In genomic region chr2:9951272-9951521, GRCh38 we compare ENCODE assay signal across 8 cellular contexts. TPM values are rescaled to one million over a fixed set of nuclear protein-coding genes. Genes with fewer than 3 reads are reported as not detected.
DNase-seq lines count a peak whose midpoint lies in the region; ATAC-seq and TF ChIP-seq lines count a peak whose summit lies in the region.

No MANE protein-coding gene starts in this region.

- TF ChIP-seq CTCF in BE2C (IDR thresholded peaks at IDR 0.05; ENCODE audit: low read depth, low read length) (no peak), KMS-11 (conservative IDR thresholded peaks at IDR 0.05; ENCODE audit: low read depth, low read length) (no peak), dorsolateral prefrontal cortex (IDR thresholded peaks at IDR 0.05 in 54 of 56, conservative IDR thresholded peaks at IDR 0.05 in 2 of 56; ENCODE audit: low read depth in 1 of 56, partially characterized antibody in 56 of 56) (peak in 12 of 56 donors; percentile 4 to 57 (median 19)), neural progenitor cell (IDR thresholded peaks at IDR 0.05) (no peak)

- peaks cover 3% of the 10 kb centered on the region for H3K4me1 Mint-ChIP-seq in neural progenitor cell

- H3K4me2 ChIP-seq in KMS-11 (no peak overlapping the region), neural progenitor cell (peak overlapping the region; percentile 89)

- H3K36me3 ChIP-seq in BE2C = no peaks in the 10 kb centered on the region
- no peaks in the 10 kb centered on the region for H3K36me3 ChIP-seq in KMS-11 (ENCODE audit: insufficient read depth)
- H3K36me3 ChIP-seq in neural progenitor cell = no peaks in the 10 kb centered on the region

- H3K4me1 ChIP-seq in BE2C = no peaks in the 10 kb centered on the region; the same call in 1 of the 2 replicates
- peaks cover 5% of the 10 kb centered on the region for H3K4me1 ChIP-seq in KMS-11 (ENCODE audit: low read depth, poor library complexity, severe bottlenecking)
- H3K4me1 ChIP-seq in neural progenitor cell = peaks cover 5% of the 10 kb centered on the region

- H3K27me3 ChIP-seq in BE2C (peaks cover 5% of the 10 kb centered on the region; the same call in 1 of the 2 replicates), KMS-11 (ENCODE audit: insufficient read depth, low read depth) (peaks cover 3% of the 10 kb centered on the region; the same call in 1 of the 2 replicates), dorsolateral prefrontal cortex (peaks cover 0 to 2% (median 0%) of the 10 kb centered on the region in 45 donors), neural progenitor cell (peaks cover 61% of the 10 kb centered on the region)

- no peaks in the 10 kb centered on the region for H3K9me3 Mint-ChIP-seq in neural progenitor cell

- peak overlapping the region; percentile 83 for H3K4me3 Mint-ChIP-seq in neural progenitor cell

- intact Hi-C loops in dorsolateral prefrontal cortex (cut with DNase I) = loop anchor here (5.0 to 10.0 kb wide), 4 partner anchors 94 to 806 kb away; partner anchors contain the start of genes TAF1B (in 2 of the 2), KLF11 (in 1 of the 2) and ODC1 (in 1 of the 2)

- H3K27ac ChIP-seq in KMS-11 (no peak overlapping the region), dorsolateral prefrontal cortex (peak overlapping the region in 30 of 59 donors; percentile 31 to 81 (median 66)), neural progenitor cell (no peak overlapping the region)

- H3K9me3 ChIP-seq in BE2C = no peaks in the 10 kb centered on the region
- no peaks in the 10 kb centered on the region for H3K9me3 ChIP-seq in neural progenitor cell (ENCODE audit: low read depth)

- H2AFZ ChIP-seq in KMS-11 (ENCODE audit: low read depth) (peak overlapping the region; percentile 90), neural progenitor cell (replicated peaks) (peak overlapping the region; percentile 92)

- H3K4me3 ChIP-seq in BE2C (ENCODE audit: low read depth, low read length) = peak overlapping the region; percentile 55
- peak overlapping the region; percentile 28 for H3K4me3 ChIP-seq in KMS-11 (IDR thresholded peaks at IDR 0.05; ENCODE audit: insufficient read depth, low read depth, low read length)
- H3K4me3 ChIP-seq in dorsolateral prefrontal cortex = peak overlapping the region in 58 of 59 donors; percentile 45 to 87 (median 71)
- peak overlapping the region; percentile 76 for H3K4me3 ChIP-seq in neural progenitor cell

- ATAC-seq in GM21786 (IDR thresholded peaks at IDR 0.05; ENCODE audit: unreplicated experiment) (no peak), HG02840 (IDR thresholded peaks at IDR 0.05; ENCODE audit: low FRiP score, unreplicated experiment) (no peak)

- H3K27ac Mint-ChIP-seq in neural progenitor cell = no peak overlapping the region

- H3K79me2 ChIP-seq in KMS-11 (ENCODE audit: insufficient read depth, low read depth) = no peaks in the 10 kb centered on the region
- H3K79me2 ChIP-seq in neural progenitor cell (ENCODE audit: low read depth) = no peaks in the 10 kb centered on the region

- peaks cover 34% of the 10 kb centered on the region for H3K27me3 Mint-ChIP-seq in neural progenitor cell (ENCODE audit: insufficient read depth, low read depth)

- H3K9ac ChIP-seq in KMS-11 = peak overlapping the region; percentile 39; the same call in 1 of the 2 replicates
- H3K9ac ChIP-seq in neural progenitor cell = no peak overlapping the region

- DNase-seq in BE2C (no peak), dorsolateral prefrontal cortex (no peak), neural progenitor cell (ENCODE audit: low spot score) (no peak), NCI-H82 treated with DMSO at 0.1 percent for 48 hours (lab: John Stamatoyannopoulos, UW; ENCODE audit: unreplicated experiment) (no peak)
- no peak for DNase-seq in stimulated activated CD4-positive, alpha-beta T cell treated with anti-CD3 and anti-CD28 coated beads, Interleukin-1b, Interleukin-23, amount 100 ng/mL, for 48 hours

- no peaks in the 10 kb centered on the region for H3K36me3 Mint-ChIP-seq in neural progenitor cell

- H3F3A ChIP-seq in neural progenitor cell (ENCODE audit: low read depth) = peaks cover 8% of the 10 kb centered on the region

- H4K20me1 ChIP-seq in KMS-11 (ENCODE audit: insufficient read depth) = no peaks in the 10 kb centered on the region
- H4K20me1 ChIP-seq in neural progenitor cell (ENCODE audit: low read depth) = peaks cover 7% of the 10 kb centered on the region

RNA-seq across cellular contexts. Expression of gene GRHL1, which starts 0.3 kb away (rescaled TPM):
- 2.1 TPM for polyA plus RNA-seq in BE2C (2012; ENCODE audit: insufficient read depth, insufficient read length, low read depth)
- total RNA-seq in dorsolateral prefrontal cortex (10 to 100 TPM in 8 of 120 experiments, 1 to 10 TPM in 112; 1.6 to 10.9 (median 6.4) TPM), neural progenitor cell (ENCODE audit: low replicate concordance) (4.7 and 5.8 TPM in 2 replicates)

Comparison
In these comparisons a context has a peak if more than half of its experiments do, and no peak if none do; other contexts are left out.
1. H3K27ac ChIP-seq: peak in dorsolateral prefrontal cortex (30 of 59); none in KMS-11 (single experiment) and neural progenitor cell (single experiment).
2. Peak in every context shown above with its lines, with median percentiles within 50 percentile points of each other: H3K4me3 ChIP-seq.